ENCODE assay signal across 9 cellular contexts in genomic region chr4:76990288-76991080, GRCh38. TPM values are rescaled to one million over a fixed set of nuclear protein-coding genes. Genes with fewer than 3 reads are reported as not detected.
DNase-seq lines count a peak whose midpoint lies in the region; ATAC-seq and TF ChIP-seq lines count a peak whose summit lies in the region.
"Had no signal": no experiment of that assay in that cellular context is flagged by ENCODE, and none has a peak within 500 bp of the region (broad histone marks: within the 10 kb centered on the region; RNA-seq: fewer than 3 reads in every experiment).

No MANE protein-coding gene starts in this region.

- H3K4me1 ChIP-seq in adipocyte (ENCODE audit: control insufficient read depth, insufficient read depth, low read length) (peaks cover 65% of the 10 kb centered on the region), esophagus muscularis mucosa (peaks cover 13 to 29% (median 18%) of the 10 kb centered on the region in 4 donors)

- DNase-seq in AG08395 (ENCODE audit: low spot score), result peak; percentile 72
- DNase-seq in H4 (ENCODE audit: low spot score), result peak; percentile 46
- peak; percentile 75 for DNase-seq in adipocyte (ENCODE audit: low read depth)
- DNase-seq in kidney glomerular epithelial cell (lab: John Stamatoyannopoulos, UW), result peak; percentile 60
- no peak for DNase-seq in esophagus muscularis mucosa (ENCODE audit: extremely low spot score)
- no peak for DNase-seq in CD1c-positive myeloid dendritic cell (ENCODE audit: extremely low spot score)
- no peak for DNase-seq in NCI-H2081 treated with DMSO at 0.1 percent for 48 hours (lab: John Stamatoyannopoulos, UW)
- DNase-seq: NK-92 treated with Interleukin-12 subunit alpha and Interleukin-12 subunit beta, amount 100 ng/mL, for 24 hours had no signal

- no peak for TF ChIP-seq EP300 in esophagus muscularis mucosa (IDR thresholded peaks at IDR 0.05)

- H3K27ac ChIP-seq in esophagus muscularis mucosa (replicated peaks in 1 of 4), result no peak overlapping the region

- no peaks in the 10 kb centered on the region for H3K27me3 ChIP-seq in adipocyte (replicated peaks; ENCODE audit: control insufficient read depth, insufficient read depth, low read length)
- no peaks in the 10 kb centered on the region for H3K27me3 ChIP-seq in esophagus muscularis mucosa

- intact Hi-C loops in esophagus muscularis mucosa (cut with DNase I), result loop anchor here (5.0 kb wide), 1 partner anchor 38 kb away; no protein-coding TSS in a partner anchor

- TF ChIP-seq CTCF in esophagus muscularis mucosa (IDR thresholded peaks at IDR 0.05), result no peak

- TF ChIP-seq POLR2A in esophagus muscularis mucosa (IDR thresholded peaks at IDR 0.05; ENCODE audit: low read depth), result no peak

- WGBS in esophagus muscularis mucosa, result 96% methylated on average over 12 of the region's 12 CpGs

- H3K36me3 ChIP-seq in adipocyte (ENCODE audit: control insufficient read depth, insufficient read depth, low read length, severe bottlenecking), result peaks cover 18% of the 10 kb centered on the region
- no peaks in the 10 kb centered on the region for H3K36me3 ChIP-seq in esophagus muscularis mucosa

- no peaks in the 10 kb centered on the region for H3K9me3 ChIP-seq in adipocyte (ENCODE audit: control insufficient read depth, low read length)
- H3K9me3 ChIP-seq in esophagus muscularis mucosa, result no peaks in the 10 kb centered on the region

- no peak for ATAC-seq in GM21576 (IDR thresholded peaks at IDR 0.05; ENCODE audit: unreplicated experiment)

- H3K4me3 ChIP-seq in adipocyte (ENCODE audit: low read length) (peak overlapping the region; percentile 21), esophagus muscularis mucosa (no peak overlapping the region)

- H3K9ac ChIP-seq in adipocyte (ENCODE audit: low read length), result peak overlapping the region; percentile 19

RNA-seq across cellular contexts. Expression of gene SEPTIN11, which starts 40.9 kb away (rescaled TPM):
- total RNA-seq in H4 (2014; rRNA removed; shearing (Covaris generic)), result 43.8 and 76.4 TPM in 2 replicates
- 100 to 1,000 TPM in 1 of 4 donors, 10 to 100 TPM in 3; 74.1 to 144 (median 86.9) TPM for total RNA-seq in esophagus muscularis mucosa

Comparison
In these comparisons a context has a peak if more than half of its experiments do, and no peak if none do; other contexts are left out.
1. DNase-seq: peak in AG08395 (single experiment), H4 (single experiment), adipocyte (single experiment) and kidney glomerular epithelial cell (single experiment); none in esophagus muscularis mucosa (single experiment), CD1c-positive myeloid dendritic cell (single experiment) and NCI-H2081 treated with DMSO at 0.1 percent for 48 hours (single experiment).